In genomic region chr1:26694185-26694572, GRCh38 we compare ENCODE assay signal across 8 cellular contexts. TPM values are rescaled to one million over a fixed set of nuclear protein-coding genes. Genes with fewer than 3 reads are reported as not detected.
DNase-seq lines count a peak whose midpoint lies in the region; ATAC-seq and TF ChIP-seq lines count a peak whose summit lies in the region.
"Had no signal": no experiment of that assay in that cellular context is flagged by ENCODE, and none has a peak within 500 bp of the region (broad histone marks: within the 10 kb centered on the region; RNA-seq: fewer than 3 reads in every experiment).

No MANE protein-coding gene starts in this region.

- POLR2A ChIA-PET in activated B cell treated with CpG ODN at 0.5 μM for 24 hours (lab: Charles Lee) = interaction anchor here (0.6 to 15.7 kb wide), 5 partner anchors 34 to 469 kb away, joined by 3 to 308 read pairs (median 3); partner anchors contain the start of gene PIGV

- TF ChIP-seq CTCF in activated B cell treated with CpG ODN at 0.5 μM for 24 hours (IDR thresholded peaks at IDR 0.05) = no peak

- CTCF ChIA-PET in activated B cell treated with CpG ODN at 0.5 μM for 24 hours (lab: Charles Lee) = interaction anchor here (1.2 to 6.4 kb wide), 2 partner anchors 12 to 95 kb away, joined by 3 to 73 read pairs; partner anchors contain the start of gene PIGV

- peaks cover 7% of the 10 kb centered on the region for H3K36me3 Mint-ChIP-seq in activated B cell treated with CpG ODN at 0.5 μM for 24 hours (ENCODE audit: low read depth)

- H3K4me1 Mint-ChIP-seq in activated B cell treated with CpG ODN at 0.5 μM for 24 hours = peaks cover 35% of the 10 kb centered on the region
- peaks cover 39% of the 10 kb centered on the region for H3K4me1 Mint-ChIP-seq in stimulated activated naive CD8-positive, alpha-beta T cell treated with anti-CD3 and anti-CD28 coated beads, Interleukin-15, amount 100 ng/mL, for 72 hours

- H3K27me3 Mint-ChIP-seq in activated B cell treated with CpG ODN at 0.5 μM for 24 hours = no peaks in the 10 kb centered on the region
- H3K27me3 Mint-ChIP-seq in stimulated activated naive CD8-positive, alpha-beta T cell treated with anti-CD3 and anti-CD28 coated beads, Interleukin-15, amount 100 ng/mL, for 72 hours = no peaks in the 10 kb centered on the region

- H3K27ac Mint-ChIP-seq in activated B cell treated with CpG ODN at 0.5 μM for 24 hours = peak overlapping the region; percentile 93
- H3K27ac Mint-ChIP-seq in stimulated activated naive CD8-positive, alpha-beta T cell treated with anti-CD3 and anti-CD28 coated beads, Interleukin-15, amount 100 ng/mL, for 72 hours = peak overlapping the region; percentile 92 to 97

- intact Hi-C loops in activated B cell treated with CpG ODN at 0.5 μM for 24 hours (cut with micrococcal nuclease) = loop anchor here (10.0 kb wide), 1 partner anchor 651 kb away; the partner anchor contains the start of gene SYTL1

- H3K4me3 Mint-ChIP-seq in activated B cell treated with CpG ODN at 0.5 μM for 24 hours = peak overlapping the region; percentile 92
- H3K4me3 Mint-ChIP-seq in stimulated activated naive CD8-positive, alpha-beta T cell treated with anti-CD3 and anti-CD28 coated beads, Interleukin-15, amount 100 ng/mL, for 72 hours = peak overlapping the region; percentile 91 to 95

- 20% methylated on average over 2 of the region's 2 CpGs for WGBS in HUES64

- H3K36me3 ChIP-seq in HUES64 (ENCODE audit: insufficient read depth, low read length) = no peaks in the 10 kb centered on the region

- H3K27me3 ChIP-seq in HUES64 (ENCODE audit: insufficient read depth, low read length) = no peaks in the 10 kb centered on the region

- no peaks in the 10 kb centered on the region for H3K9me3 Mint-ChIP-seq in activated B cell treated with CpG ODN at 0.5 μM for 24 hours
- no peaks in the 10 kb centered on the region for H3K9me3 Mint-ChIP-seq in stimulated activated naive CD8-positive, alpha-beta T cell treated with anti-CD3 and anti-CD28 coated beads, Interleukin-15, amount 100 ng/mL, for 72 hours

- peak overlapping the region; percentile 69; the same call in 1 of the 2 replicates for H3K4me3 ChIP-seq in HUES64 (ENCODE audit: low read length)

- DNase-seq in activated B cell treated with CpG ODN at 0.5 μM for 24 hours (no peak), islet precursor cell (peak; percentile 85), anterior cingulate cortex (lab: John Stamatoyannopoulos, UW) (no peak), DMS153 (lab: John Stamatoyannopoulos, UW) (no peak)
- DNase-seq in stimulated activated naive CD8-positive, alpha-beta T cell treated with anti-CD3 and anti-CD28 coated beads, Interleukin-15, amount 100 ng/mL, for 72 hours = no peak

- no peak for ATAC-seq in activated B cell treated with CpG ODN at 0.5 μM for 24 hours (ENCODE audit: low read depth)
- no peak for ATAC-seq in stimulated activated naive CD8-positive, alpha-beta T cell treated with anti-CD3 and anti-CD28 coated beads, Interleukin-15, amount 100 ng/mL, for 72 hours
- no peak for ATAC-seq in GM18502 (IDR thresholded peaks at IDR 0.05; ENCODE audit: poor library complexity, unreplicated experiment)
- ATAC-seq: esophagus mucosa had no signal

- no peaks in the 10 kb centered on the region for H3K9me3 ChIP-seq in HUES64 (ENCODE audit: insufficient read depth, low read depth, low read length)

- H3K27ac ChIP-seq in HUES64 (ENCODE audit: low read depth, low read length) = peak overlapping the region; percentile 47; the same call in 1 of the 2 replicates

- H3K4me1 ChIP-seq in HUES64 (ENCODE audit: insufficient read depth, low read length) = peaks cover 32% of the 10 kb centered on the region

- peak overlapping the region; percentile 95 for H3K9ac ChIP-seq in HUES64 (ENCODE audit: low read depth, low read length)

RNA-seq across cellular contexts. Expression of gene ARID1A, which starts 1.6 kb away (rescaled TPM):
- polyA plus RNA-seq in HUES64 (2013, experiment 1 of 2) = 57.4 TPM
- polyA plus RNA-seq in HUES64 (2013, experiment 2 of 2) = 60.9 TPM
- total RNA-seq in activated B cell treated with CpG ODN at 0.5 μM for 24 hours = 116 and 142 TPM in 2 replicates
